8 cellular contexts compared by ENCODE assay signal in the genomic region with DNA sequence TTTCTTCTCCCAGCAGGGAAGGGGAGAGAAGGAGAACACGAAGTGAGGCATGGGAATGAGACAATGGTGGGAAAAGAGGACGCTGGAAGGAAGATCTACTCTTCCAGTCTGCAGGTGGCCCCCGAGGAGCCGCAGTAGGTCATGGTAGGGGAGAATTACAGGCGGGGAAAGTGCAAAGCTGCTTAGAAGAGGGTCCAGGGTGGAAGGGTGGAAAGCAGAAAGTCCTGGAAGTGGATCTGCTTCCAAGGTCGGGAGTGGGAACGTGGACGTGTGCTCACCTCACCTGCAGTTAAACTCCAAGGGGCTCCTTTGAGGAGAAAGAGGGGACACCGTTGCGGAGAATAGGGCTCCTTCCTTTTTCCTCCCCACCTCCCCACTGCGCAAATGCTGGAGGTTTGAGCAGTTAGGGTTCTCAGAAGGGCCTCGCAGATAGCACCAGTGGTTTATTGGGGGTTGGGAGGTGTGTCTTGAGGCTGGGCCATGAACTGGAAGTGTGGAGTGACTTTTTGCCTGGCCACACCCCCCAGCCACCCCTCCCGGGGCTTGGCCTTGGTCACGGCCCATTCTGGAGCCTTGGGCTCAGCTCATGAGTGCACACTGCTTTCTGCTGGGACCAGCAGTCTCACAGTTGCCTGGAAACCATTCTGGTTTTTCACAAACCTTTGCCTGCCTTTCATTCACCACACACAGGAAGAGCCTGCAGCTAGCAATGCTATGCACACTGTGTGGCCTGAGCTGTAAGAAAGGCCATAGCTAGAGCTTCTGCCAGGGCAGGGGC.
DNase-seq lines count a peak whose midpoint lies in the region; ATAC-seq and TF ChIP-seq lines count a peak whose summit lies in the region.

No MANE protein-coding gene starts in this region.

- no peaks in the 10 kb centered on the region for H3K36me3 Mint-ChIP-seq in GM23338 (ENCODE audit: low read depth)
- no peaks in the 10 kb centered on the region for H3K36me3 Mint-ChIP-seq in activated naive CD8-positive, alpha-beta T cell treated with anti-CD3 and anti-CD28 coated beads, Interleukin-2, amount 50 U/mL, for 24 hours (ENCODE audit: low read depth)

- no peak overlapping the region for H3K4me3 Mint-ChIP-seq in GM23338
- H3K4me3 Mint-ChIP-seq in activated naive CD8-positive, alpha-beta T cell treated with anti-CD3 and anti-CD28 coated beads, Interleukin-2, amount 50 U/mL, for 24 hours: no peak overlapping the region

- no peak overlapping the region for H3K4me2 ChIP-seq in GM23338

- H3K4me3 ChIP-seq in GM23338: no peak overlapping the region

- H3K27me3 Mint-ChIP-seq in GM23338 (ENCODE audit: insufficient read depth, low read depth, poor library complexity): peaks cover 11% of the 10 kb centered on the region
- H3K27me3 Mint-ChIP-seq in activated naive CD8-positive, alpha-beta T cell treated with anti-CD3 and anti-CD28 coated beads, Interleukin-2, amount 50 U/mL, for 24 hours: peaks cover 5% of the 10 kb centered on the region

- peak overlapping the region; percentile 25; the same call in 1 of the 2 replicates for H3K27ac Mint-ChIP-seq in GM23338
- H3K27ac Mint-ChIP-seq in activated naive CD8-positive, alpha-beta T cell treated with anti-CD3 and anti-CD28 coated beads, Interleukin-2, amount 50 U/mL, for 24 hours: no peak overlapping the region

- H3K4me1 ChIP-seq in GM23338 (ENCODE audit: insufficient read depth): no peaks in the 10 kb centered on the region

- H3K27me3 ChIP-seq in GM23338 (ENCODE audit: insufficient read depth): no peaks in the 10 kb centered on the region

- DNase-seq in EH (ENCODE audit: low read depth) (peak; percentile 33), GM23338 (ENCODE audit: low spot score) (no peak), T-helper 2 cell (peak in 4 of 5 experiments; percentile 18 to 97 (median 56)), NCI-H748 treated with DMSO at 0.1 percent for 48 hours (lab: John Stamatoyannopoulos, UW) (no peak), pons (ENCODE audit: low spot score) (no peak), NCI-H1436 (lab: John Stamatoyannopoulos, UW) (no peak)
- DNase-seq in activated naive CD8-positive, alpha-beta T cell treated with anti-CD3 and anti-CD28 coated beads, Interleukin-2, amount 50 U/mL, for 24 hours: peak; percentile 56
- DNase-seq in stimulated activated CD4-positive, alpha-beta T cell treated with anti-CD3 and anti-CD28 coated beads, Interleukin-4, amount 100 ng/mL, for 1 hour: peak; percentile 26

- ATAC-seq in GM23338: peak; percentile 43; the same call in 2 of the 3 replicates
- ATAC-seq in activated naive CD8-positive, alpha-beta T cell treated with anti-CD3 and anti-CD28 coated beads, Interleukin-2, amount 50 U/mL, for 24 hours: peak; percentile 86

- no peaks in the 10 kb centered on the region; the same call in 1 of the 3 replicates for H3K9me3 Mint-ChIP-seq in GM23338
- H3K9me3 Mint-ChIP-seq in activated naive CD8-positive, alpha-beta T cell treated with anti-CD3 and anti-CD28 coated beads, Interleukin-2, amount 50 U/mL, for 24 hours: no peaks in the 10 kb centered on the region

- no peaks in the 10 kb centered on the region for H3K79me2 ChIP-seq in GM23338 (replicated peaks; ENCODE audit: insufficient read depth)

- no peaks in the 10 kb centered on the region for H3K36me3 ChIP-seq in GM23338 (ENCODE audit: insufficient read depth)

- no peaks in the 10 kb centered on the region; the same call in 1 of the 2 replicates for H3K9me2 ChIP-seq in GM23338 (ENCODE audit: insufficient read depth)

- no peaks in the 10 kb centered on the region for H3F3A ChIP-seq in GM23338 (replicated peaks; ENCODE audit: low read depth)

- H2AFZ ChIP-seq in GM23338: no peak overlapping the region

- no peak for TF ChIP-seq CTCF in GM23338 (conservative IDR thresholded peaks at IDR 0.05; ENCODE audit: low read depth in 2 of 2)

- H4K20me1 ChIP-seq in GM23338 (replicated peaks; ENCODE audit: insufficient read depth): no peaks in the 10 kb centered on the region

- H3K4me1 Mint-ChIP-seq in GM23338: peaks cover 24% of the 10 kb centered on the region
- peaks cover 55% of the 10 kb centered on the region for H3K4me1 Mint-ChIP-seq in activated naive CD8-positive, alpha-beta T cell treated with anti-CD3 and anti-CD28 coated beads, Interleukin-2, amount 50 U/mL, for 24 hours

- no peak overlapping the region for H3K27ac ChIP-seq in GM23338 (ENCODE audit: low read depth)

TF ChIP-seq in GM23338, 12 proteins besides CTCF, POLR2A, EP300 and RAD21 (continues in another document):
- TF ChIP-seq POLR2AphosphoS5 (IDR thresholded peaks at IDR 0.05; ENCODE audit: low read depth) (no peak), ZNF331 (CRISPR knock-in tag; IDR thresholded peaks at IDR 0.05; ENCODE audit: low read depth) (no peak), EZH2 (IDR thresholded peaks at IDR 0.05; ENCODE audit: low read depth, unreplicated experiment) (no peak), ZNF114 (CRISPR knock-in tag; IDR thresholded peaks at IDR 0.05) (no peak), STAT1 (IDR thresholded peaks at IDR 0.05; ENCODE audit: unreplicated experiment) (no peak), JUNB (IDR thresholded peaks at IDR 0.05; ENCODE audit: unreplicated experiment) (no peak), CREB1 (CRISPR knock-in tag; IDR thresholded peaks at IDR 0.05; ENCODE audit: low read depth) (no peak), EZH2phosphoT487 (IDR thresholded peaks at IDR 0.05; ENCODE audit: unreplicated experiment) (no peak)
- TF ChIP-seq, protein P1, sequence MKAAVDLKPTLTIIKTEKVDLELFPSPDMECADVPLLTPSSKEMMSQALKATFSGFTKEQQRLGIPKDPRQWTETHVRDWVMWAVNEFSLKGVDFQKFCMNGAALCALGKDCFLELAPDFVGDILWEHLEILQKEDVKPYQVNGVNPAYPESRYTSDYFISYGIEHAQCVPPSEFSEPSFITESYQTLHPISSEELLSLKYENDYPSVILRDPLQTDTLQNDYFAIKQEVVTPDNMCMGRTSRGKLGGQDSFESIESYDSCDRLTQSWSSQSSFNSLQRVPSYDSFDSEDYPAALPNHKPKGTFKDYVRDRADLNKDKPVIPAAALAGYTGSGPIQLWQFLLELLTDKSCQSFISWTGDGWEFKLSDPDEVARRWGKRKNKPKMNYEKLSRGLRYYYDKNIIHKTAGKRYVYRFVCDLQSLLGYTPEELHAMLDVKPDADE (IDR thresholded peaks at IDR 0.05): no peak
- TF ChIP-seq, protein P2, sequence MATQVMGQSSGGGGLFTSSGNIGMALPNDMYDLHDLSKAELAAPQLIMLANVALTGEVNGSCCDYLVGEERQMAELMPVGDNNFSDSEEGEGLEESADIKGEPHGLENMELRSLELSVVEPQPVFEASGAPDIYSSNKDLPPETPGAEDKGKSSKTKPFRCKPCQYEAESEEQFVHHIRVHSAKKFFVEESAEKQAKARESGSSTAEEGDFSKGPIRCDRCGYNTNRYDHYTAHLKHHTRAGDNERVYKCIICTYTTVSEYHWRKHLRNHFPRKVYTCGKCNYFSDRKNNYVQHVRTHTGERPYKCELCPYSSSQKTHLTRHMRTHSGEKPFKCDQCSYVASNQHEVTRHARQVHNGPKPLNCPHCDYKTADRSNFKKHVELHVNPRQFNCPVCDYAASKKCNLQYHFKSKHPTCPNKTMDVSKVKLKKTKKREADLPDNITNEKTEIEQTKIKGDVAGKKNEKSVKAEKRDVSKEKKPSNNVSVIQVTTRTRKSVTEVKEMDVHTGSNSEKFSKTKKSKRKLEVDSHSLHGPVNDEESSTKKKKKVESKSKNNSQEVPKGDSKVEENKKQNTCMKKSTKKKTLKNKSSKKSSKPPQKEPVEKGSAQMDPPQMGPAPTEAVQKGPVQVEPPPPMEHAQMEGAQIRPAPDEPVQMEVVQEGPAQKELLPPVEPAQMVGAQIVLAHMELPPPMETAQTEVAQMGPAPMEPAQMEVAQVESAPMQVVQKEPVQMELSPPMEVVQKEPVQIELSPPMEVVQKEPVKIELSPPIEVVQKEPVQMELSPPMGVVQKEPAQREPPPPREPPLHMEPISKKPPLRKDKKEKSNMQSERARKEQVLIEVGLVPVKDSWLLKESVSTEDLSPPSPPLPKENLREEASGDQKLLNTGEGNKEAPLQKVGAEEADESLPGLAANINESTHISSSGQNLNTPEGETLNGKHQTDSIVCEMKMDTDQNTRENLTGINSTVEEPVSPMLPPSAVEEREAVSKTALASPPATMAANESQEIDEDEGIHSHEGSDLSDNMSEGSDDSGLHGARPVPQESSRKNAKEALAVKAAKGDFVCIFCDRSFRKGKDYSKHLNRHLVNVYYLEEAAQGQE (IDR thresholded peaks at IDR 0.05; ENCODE audit: unreplicated experiment): no peak

Comparison
In these comparisons a context has a peak if more than half of its experiments do, and no peak if none do; other contexts are left out.
1. DNase-seq: peak in EH (single experiment), T-helper 2 cell (4 of 5), activated naive CD8-positive, alpha-beta T cell treated with anti-CD3 and anti-CD28 coated beads, Interleukin-2, amount 50 U/mL, for 24 hours (single experiment) and stimulated activated CD4-positive, alpha-beta T cell treated with anti-CD3 and anti-CD28 coated beads, Interleukin-4, amount 100 ng/mL, for 1 hour (single experiment); none in GM23338 (single experiment), NCI-H748 treated with DMSO at 0.1 percent for 48 hours (single experiment), pons (single experiment) and NCI-H1436 (single experiment).